Comparison of ENCODE assay signal across 8 cellular contexts in the genomic region with DNA sequence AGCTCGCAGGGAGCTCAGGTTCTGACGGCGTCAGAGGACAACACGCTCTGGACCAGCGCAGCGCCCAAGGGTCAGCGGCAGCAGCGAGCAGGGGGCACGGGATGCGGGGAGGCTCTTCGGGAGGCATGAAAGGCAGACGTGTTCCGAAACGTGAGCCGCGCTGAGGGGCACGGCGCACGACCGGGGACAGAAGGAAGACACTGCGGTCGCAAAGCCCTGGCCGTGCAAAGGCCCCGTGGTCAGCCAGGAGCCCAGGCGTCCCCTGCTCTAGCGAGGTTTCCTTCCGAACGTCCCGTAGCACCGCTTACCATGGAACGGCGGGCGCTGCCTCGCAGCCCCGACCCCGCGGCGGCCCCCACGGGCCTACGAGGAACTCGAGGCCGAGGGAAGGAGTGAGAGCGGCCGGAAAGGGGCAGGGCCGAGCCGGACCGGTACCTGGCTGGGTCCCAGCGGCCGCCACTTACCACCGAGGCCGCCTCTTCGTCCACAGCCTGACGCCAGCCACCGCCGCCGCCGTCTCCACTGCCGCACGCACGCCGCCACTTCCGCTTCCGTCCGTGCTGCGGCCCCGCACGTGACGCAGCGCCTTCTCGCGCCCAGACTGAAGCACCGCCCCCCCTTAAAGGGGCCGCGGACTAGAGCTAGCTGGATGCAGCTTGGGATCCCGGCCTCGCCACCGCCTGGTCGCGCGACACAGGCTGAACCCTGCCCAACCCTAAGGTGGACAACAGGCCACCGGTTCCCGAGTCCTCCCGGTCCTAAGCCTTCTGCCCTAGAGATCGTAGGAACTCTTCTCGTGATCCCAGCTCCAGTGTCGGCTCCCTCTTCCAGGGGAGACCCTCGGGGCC. TPM values are rescaled to one million over a fixed set of nuclear protein-coding genes. Genes with fewer than 3 reads are reported as not detected.
DNase-seq lines count a peak whose midpoint lies in the region; ATAC-seq and TF ChIP-seq lines count a peak whose summit lies in the region.

No MANE protein-coding gene starts in this region.

- intact Hi-C loops in PC-3 (cut with micrococcal nuclease) (no loop called here), esophagus muscularis mucosa (cut with DNase I) (no loop called here)

- peak overlapping the region; percentile 64; the same call in 1 of the 2 replicates for H2AFZ ChIP-seq in PC-3 (ENCODE audit: low read length)

- no peaks in the 10 kb centered on the region for H3K9me2 ChIP-seq in PC-3 (replicated peaks; ENCODE audit: low read length)

- under 1% methylated on average over 50 of the region's 87 CpGs for WGBS in esophagus muscularis mucosa

- ATAC-seq in GM21528 (IDR thresholded peaks at IDR 0.05; ENCODE audit: low FRiP score, unreplicated experiment) (peak; percentile 81), PC-3 (peak; percentile 92)

- peaks cover 38% of the 10 kb centered on the region for H3K79me2 ChIP-seq in PC-3 (ENCODE audit: low read length)

- H3K4me3 ChIP-seq in PC-3 (ENCODE audit: low read length) (peak overlapping the region; percentile 93), esophagus muscularis mucosa (peak overlapping the region; percentile 73 to 98 (median 86))

- BruUV-seq in PC-3 (replicated peaks; lab: Mats Ljungman, UMichigan), result TSS peak; percentile 63

- TF ChIP-seq POLR2A in esophagus muscularis mucosa (IDR thresholded peaks at IDR 0.05; ENCODE audit: low read depth), result peak; percentile 69

- TF ChIP-seq RAD21 in Ishikawa (IDR thresholded peaks at IDR 0.05; ENCODE audit: low read depth), result no peak

- H3K27ac ChIP-seq in PC-3 (ENCODE audit: low read length) (peak overlapping the region; percentile 62), esophagus muscularis mucosa (replicated peaks in 1 of 4) (peak overlapping the region; percentile 85 to 99 (median 94))

- DNase-seq in DMS 273 treated with DMSO at 0.1 percent for 48 hours (lab: John Stamatoyannopoulos, UW) (peak; percentile 69), PC-3 (peak; percentile 83), esophagus muscularis mucosa (ENCODE audit: extremely low spot score) (peak; percentile 98), myocyte (ENCODE audit: low read depth) (peak; percentile 87)
- DNase-seq in activated T-cell treated with anti-CD3 and anti-CD28 coated beads, Interleukin-2, amount 50 U/mL, for 48 hours, result peak; percentile 90 to 93
- peak; percentile 84 to 86 for DNase-seq in stimulated activated CD8-positive, alpha-beta memory T cell treated with anti-CD3 and anti-CD28 coated beads, Interleukin-7, amount 100 ng/mL, for 48 hours (ENCODE audit: extremely low read depth in 1 of 2, low read depth in 1 of 2)

- POLR2A ChIA-PET in PC-3 (lab: Charles Lee; ENCODE audit: unreplicated experiment), result interaction anchor here (0.5 kb wide), 1 partner anchor 1124 kb away, joined by 3 read pairs; no protein-coding TSS in a partner anchor

- H3F3A ChIP-seq in PC-3 (ENCODE audit: low read length, unreplicated experiment), result no peaks in the 10 kb centered on the region

- no peaks in the 10 kb centered on the region for H3K9me3 ChIP-seq in PC-3 (ENCODE audit: low read length)
- H3K9me3 ChIP-seq in esophagus muscularis mucosa, result no peaks in the 10 kb centered on the region

- H4K20me1 ChIP-seq in PC-3 (ENCODE audit: low read length), result no peaks in the 10 kb centered on the region

- H3K4me2 ChIP-seq in PC-3 (ENCODE audit: low read length), result peak overlapping the region; percentile 98

- CTCF ChIA-PET in PC-3 (lab: Charles Lee), result interaction anchor here (0.9 kb wide), 1 partner anchor 11 kb away, joined by 5 read pairs; no protein-coding TSS in a partner anchor

- H3K36me3 ChIP-seq in PC-3 (ENCODE audit: low read depth, low read length) (no peaks in the 10 kb centered on the region), esophagus muscularis mucosa (peaks cover 3 to 33% (median 22%) of the 10 kb centered on the region in 4 donors)

- peak overlapping the region; percentile 90 for H3K9ac ChIP-seq in PC-3 (ENCODE audit: low read length)

- H3K27me3 ChIP-seq in PC-3 (ENCODE audit: low read length) (no peaks in the 10 kb centered on the region), esophagus muscularis mucosa (no peaks in the 10 kb centered on the region)

- H3K4me1 ChIP-seq in PC-3 (ENCODE audit: insufficient read depth, low read length) (peaks cover 10% of the 10 kb centered on the region; the same call in 1 of the 2 replicates), esophagus muscularis mucosa (peaks cover 46 to 67% (median 64%) of the 10 kb centered on the region in 4 donors)

- TF ChIP-seq EP300 in Ishikawa (IDR thresholded peaks at IDR 0.05; ENCODE audit: borderline replicate concordance), result peak; percentile 18; the same call in 1 of the 2 replicates
- no peak for TF ChIP-seq EP300 in esophagus muscularis mucosa (IDR thresholded peaks at IDR 0.05)

- TF ChIP-seq CTCF in PC-3 (conservative IDR thresholded peaks at IDR 0.05; ENCODE audit: low read depth, low read length), result peak; percentile 18; the same call in 1 of the 2 replicates
- TF ChIP-seq CTCF in esophagus muscularis mucosa (IDR thresholded peaks at IDR 0.05), result peak in 2 of 3 experiments; percentile 11 to 19

TF ChIP-seq in Ishikawa, 13 proteins besides CTCF, POLR2A, EP300 and RAD21:
- TF ChIP-seq ZBTB7A (IDR thresholded peaks at IDR 0.05; ENCODE audit: low read depth) (no peak; the same call in 1 of the 2 replicates), YY1 (IDR thresholded peaks at IDR 0.05; ENCODE audit: low read depth) (0 out of 2 replicates have a peak, but pooled peaks have one; percentile 57), TAF1 (IDR thresholded peaks at IDR 0.05; ENCODE audit: low read depth) (peak; percentile 79), NFIC (IDR thresholded peaks at IDR 0.05) (no peak), TEAD4 (IDR thresholded peaks at IDR 0.05) (no peak; the same call in 1 of the 2 replicates), CEBPB (IDR thresholded peaks at IDR 0.05) (no peak), CREB1 (IDR thresholded peaks at IDR 0.05; ENCODE audit: low read depth) (0 out of 2 replicates have a peak, but pooled peaks have one; percentile 38), EGR1 (IDR thresholded peaks at IDR 0.05) (no peak; the same call in 1 of the 2 replicates), TCF12 (IDR thresholded peaks at IDR 0.05; ENCODE audit: low read depth) (peak; percentile 53; the same call in 1 of the 2 replicates), FOXM1 (IDR thresholded peaks at IDR 0.05; ENCODE audit: borderline replicate concordance, low read depth) (no peak)
- TF ChIP-seq, protein P1, sequence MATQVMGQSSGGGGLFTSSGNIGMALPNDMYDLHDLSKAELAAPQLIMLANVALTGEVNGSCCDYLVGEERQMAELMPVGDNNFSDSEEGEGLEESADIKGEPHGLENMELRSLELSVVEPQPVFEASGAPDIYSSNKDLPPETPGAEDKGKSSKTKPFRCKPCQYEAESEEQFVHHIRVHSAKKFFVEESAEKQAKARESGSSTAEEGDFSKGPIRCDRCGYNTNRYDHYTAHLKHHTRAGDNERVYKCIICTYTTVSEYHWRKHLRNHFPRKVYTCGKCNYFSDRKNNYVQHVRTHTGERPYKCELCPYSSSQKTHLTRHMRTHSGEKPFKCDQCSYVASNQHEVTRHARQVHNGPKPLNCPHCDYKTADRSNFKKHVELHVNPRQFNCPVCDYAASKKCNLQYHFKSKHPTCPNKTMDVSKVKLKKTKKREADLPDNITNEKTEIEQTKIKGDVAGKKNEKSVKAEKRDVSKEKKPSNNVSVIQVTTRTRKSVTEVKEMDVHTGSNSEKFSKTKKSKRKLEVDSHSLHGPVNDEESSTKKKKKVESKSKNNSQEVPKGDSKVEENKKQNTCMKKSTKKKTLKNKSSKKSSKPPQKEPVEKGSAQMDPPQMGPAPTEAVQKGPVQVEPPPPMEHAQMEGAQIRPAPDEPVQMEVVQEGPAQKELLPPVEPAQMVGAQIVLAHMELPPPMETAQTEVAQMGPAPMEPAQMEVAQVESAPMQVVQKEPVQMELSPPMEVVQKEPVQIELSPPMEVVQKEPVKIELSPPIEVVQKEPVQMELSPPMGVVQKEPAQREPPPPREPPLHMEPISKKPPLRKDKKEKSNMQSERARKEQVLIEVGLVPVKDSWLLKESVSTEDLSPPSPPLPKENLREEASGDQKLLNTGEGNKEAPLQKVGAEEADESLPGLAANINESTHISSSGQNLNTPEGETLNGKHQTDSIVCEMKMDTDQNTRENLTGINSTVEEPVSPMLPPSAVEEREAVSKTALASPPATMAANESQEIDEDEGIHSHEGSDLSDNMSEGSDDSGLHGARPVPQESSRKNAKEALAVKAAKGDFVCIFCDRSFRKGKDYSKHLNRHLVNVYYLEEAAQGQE (IDR thresholded peaks at IDR 0.05; ENCODE audit: low read depth), result no peak
- TF ChIP-seq, protein P2, sequence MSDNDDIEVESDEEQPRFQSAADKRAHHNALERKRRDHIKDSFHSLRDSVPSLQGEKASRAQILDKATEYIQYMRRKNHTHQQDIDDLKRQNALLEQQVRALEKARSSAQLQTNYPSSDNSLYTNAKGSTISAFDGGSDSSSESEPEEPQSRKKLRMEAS (IDR thresholded peaks at IDR 0.05), result peak; percentile 98
- TF ChIP-seq, protein P3, sequence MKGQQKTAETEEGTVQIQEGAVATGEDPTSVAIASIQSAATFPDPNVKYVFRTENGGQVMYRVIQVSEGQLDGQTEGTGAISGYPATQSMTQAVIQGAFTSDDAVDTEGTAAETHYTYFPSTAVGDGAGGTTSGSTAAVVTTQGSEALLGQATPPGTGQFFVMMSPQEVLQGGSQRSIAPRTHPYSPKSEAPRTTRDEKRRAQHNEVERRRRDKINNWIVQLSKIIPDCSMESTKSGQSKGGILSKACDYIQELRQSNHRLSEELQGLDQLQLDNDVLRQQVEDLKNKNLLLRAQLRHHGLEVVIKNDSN (IDR thresholded peaks at IDR 0.05), result peak; percentile 99

RNA-seq across cellular contexts. Expression of a gene that starts 9.4 kb away (rescaled TPM):
- total RNA-seq in PC-3 (2014; rRNA removed) (101 and 102 TPM in 2 replicates), esophagus muscularis mucosa (100 to 1,000 TPM in 2 of 4 donors, 10 to 100 TPM in 2; 89.7 to 125 (median 102) TPM), myocyte (106 and 111 TPM in 2 replicates)
- 59.7 TPM for polyA plus RNA-seq in myocyte (2012)

RNA-seq across cellular contexts. Expression of a gene that starts 12.5 kb away (rescaled TPM):
- 15.1 and 20.9 TPM in 2 replicates for total RNA-seq in PC-3 (2014; rRNA removed)
- 10 to 100 TPM in 1 of 4 donors, 1 to 10 TPM in 3; 2.5 to 10.8 (median 8.5) TPM for total RNA-seq in esophagus muscularis mucosa
- 8.6 and 9.7 TPM in 2 replicates for total RNA-seq in myocyte
- polyA plus RNA-seq in myocyte (2012), result 24.3 TPM

RNA-seq across cellular contexts. Expression of a gene that starts 27.6 kb away (rescaled TPM):
- total RNA-seq in PC-3 (2014; rRNA removed), result 21.4 and 24.3 TPM in 2 replicates
- total RNA-seq in esophagus muscularis mucosa, result 10 to 100 TPM; 16.2 to 36.0 (median 26.1) TPM
- total RNA-seq in myocyte, result 9.0 and 9.4 TPM in 2 replicates
- 18.7 TPM for polyA plus RNA-seq in myocyte (2012)

RNA-seq across cellular contexts. Expression of a gene that starts 29.3 kb away (rescaled TPM):
- total RNA-seq in PC-3 (2014; rRNA removed) (8.4 and 10.3 TPM in 2 replicates), esophagus muscularis mucosa (1 to 10 TPM; 3.8 to 5.6 (median 4.4) TPM), myocyte (4.7 and 5.0 TPM in 2 replicates)
- 3.4 TPM for polyA plus RNA-seq in myocyte (2012)

RNA-seq across cellular contexts. Expression of a gene that starts 29.3 kb away (rescaled TPM):
- total RNA-seq in PC-3 (2014; rRNA removed) (61.5 and 73.7 TPM in 2 replicates), esophagus muscularis mucosa (10 to 100 TPM; 26.6 to 76.5 (median 59.3) TPM), myocyte (73.0 and 97.7 TPM in 2 replicates)
- polyA plus RNA-seq in myocyte (2012), result 51.3 TPM

Comparison
In these comparisons a context has a peak if more than half of its experiments do, and no peak if none do; other contexts are left out.
1. Peak in every context shown above with its lines: DNase-seq, ATAC-seq, H3K4me3 ChIP-seq and H3K27ac ChIP-seq.